In the genomic region with DNA sequence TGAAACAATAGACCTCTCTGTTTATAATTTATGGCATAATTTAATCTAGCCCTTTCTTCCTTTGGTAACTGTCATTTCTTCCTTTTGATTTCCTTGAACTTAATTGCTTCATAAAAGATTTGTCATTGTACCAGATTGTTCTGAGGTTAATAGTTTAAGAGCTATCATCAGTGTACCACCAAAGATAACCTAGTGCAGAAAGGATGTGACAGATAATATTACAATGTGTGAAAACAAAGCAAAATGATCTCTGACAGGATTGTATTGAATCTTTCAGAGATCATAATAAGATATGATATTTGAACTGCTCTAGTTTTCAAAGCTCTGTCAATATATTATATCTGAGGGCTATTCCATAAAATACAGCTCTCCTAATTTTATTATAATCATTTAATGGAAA, we compare ENCODE assay signal across 3 cellular contexts.
"Had no signal": no experiment of that assay in that cellular context is flagged by ENCODE, and none has a peak within 500 bp of the region (broad histone marks: within the 10 kb centered on the region; RNA-seq: fewer than 3 reads in every experiment).

No MANE protein-coding gene starts in this region.

- DNase-seq: GDM1, GF-D8 had no signal

- H3K4me3 ChIP-seq: GM12878 had no signal
